ENCODE assay signal across 15 cellular contexts in genomic region chr4:76654084-76654483, GRCh38.
DNase-seq lines count a peak whose midpoint lies in the region; ATAC-seq and TF ChIP-seq lines count a peak whose summit lies in the region.
"Had no signal": no experiment of that assay in that cellular context is flagged by ENCODE, and none has a peak within 500 bp of the region (broad histone marks: within the 10 kb centered on the region; RNA-seq: fewer than 3 reads in every experiment).

No MANE protein-coding gene starts in this region.

- H3K4me3 ChIP-seq in IMR-90 (ENCODE audit: insufficient read depth, low read depth, low read length), result no peak overlapping the region
- no peak overlapping the region for H3K4me3 ChIP-seq in lower lobe of right lung
- H3K4me3 ChIP-seq in thoracic aorta, result no peak overlapping the region
- H3K4me3 ChIP-seq: BLaER1, GM23338 had no signal

- no peak overlapping the region; the same call in 1 of the 2 replicates for H3K14ac ChIP-seq in IMR-90 (replicated peaks; ENCODE audit: low read depth, low read length)

- H2BK20ac ChIP-seq in IMR-90 (ENCODE audit: low read depth, low read length), result peak overlapping the region; percentile 37

- H3K27ac ChIP-seq in IMR-90 (ENCODE audit: insufficient read depth, low read length), result no peak overlapping the region
- peak overlapping the region; percentile 0 for H3K27ac ChIP-seq in lower lobe of right lung
- H3K27ac ChIP-seq in thoracic aorta, result peak overlapping the region; percentile 66 to 87
- H3K27ac ChIP-seq: BLaER1 had no signal

- H4K8ac ChIP-seq in IMR-90 (ENCODE audit: low read depth in 2 of 2, low read length in 2 of 2), result no peak overlapping the region; a peak in 1 of 4 replicates

- BruUV-seq in IMR-90 (replicated peaks; lab: Mats Ljungman, UMichigan), result no TSS peak

- H3K9me1 ChIP-seq in IMR-90 (ENCODE audit: insufficient read depth, low read length), result peaks cover 11% of the 10 kb centered on the region

- TF ChIP-seq RAD21 in IMR-90 (IDR thresholded peaks at IDR 0.05; ENCODE audit: low read length), result no peak

- no peak overlapping the region for H4K5ac ChIP-seq in IMR-90 (ENCODE audit: low read depth, low read length)

- H3K36me3 ChIP-seq in IMR-90 (ENCODE audit: control insufficient read depth, insufficient read depth, low read length), result no peaks in the 10 kb centered on the region
- H3K36me3 ChIP-seq in lower lobe of right lung, result no peaks in the 10 kb centered on the region
- no peaks in the 10 kb centered on the region for H3K36me3 ChIP-seq in thoracic aorta
- H3K36me3 ChIP-seq: BLaER1 had no signal

- in situ Hi-C loops in IMR-90 (cut with MboI; ENCODE audit: low sequenced_read_pairs), result no loop called here

- H2BK5ac ChIP-seq in IMR-90 (ENCODE audit: low read depth, low read length, poor library complexity, severe bottlenecking), result no peak overlapping the region

- peaks cover 3% of the 10 kb centered on the region; the same call in 1 of the 2 replicates for H4K20me1 ChIP-seq in IMR-90 (ENCODE audit: insufficient read depth, low read length)
- H4K20me1 ChIP-seq: BLaER1 had no signal

- H2AFZ ChIP-seq in IMR-90 (replicated peaks; ENCODE audit: low read length, poor library complexity), result no peak overlapping the region
- H2AFZ ChIP-seq: GM23338 had no signal

- H2AK9ac ChIP-seq in IMR-90 (replicated peaks; ENCODE audit: low read depth, low read length, poor library complexity), result no peak overlapping the region

- no peak for ATAC-seq in IMR-90 (ENCODE audit: low read depth)
- ATAC-seq in lower lobe of right lung, result peak; percentile 74 to 84
- ATAC-seq in thoracic aorta (ENCODE audit: insufficient number of reproducible peaks, low FRiP score, low read depth), result no peak
- ATAC-seq: CD8-positive, alpha-beta T cell; GM23338; HepG2 had no signal

- H2AK5ac ChIP-seq in IMR-90 (ENCODE audit: low read depth, low read length), result peak overlapping the region; percentile 69; the same call in 1 of the 2 replicates

- H3K23ac ChIP-seq in IMR-90 (ENCODE audit: low read depth, low read length), result no peak overlapping the region

- CTCF ChIA-PET in IMR-90 (lab: Yijun Ruan, JAX), result no interaction called here

- peaks cover 13% of the 10 kb centered on the region for H3K4me1 ChIP-seq in IMR-90 (ENCODE audit: control insufficient read depth, insufficient read depth, low read length)
- H3K4me1 ChIP-seq in lower lobe of right lung, result no peaks in the 10 kb centered on the region
- H3K4me1 ChIP-seq in thoracic aorta (ENCODE audit: control insufficient read depth in 1 of 2, low read depth in 2 of 2), result peaks cover 25 to 57% of the 10 kb centered on the region in 2 donors

- TF ChIP-seq CTCF in IMR-90 (conservative IDR thresholded peaks at IDR 0.05; ENCODE audit: low read depth, low read length) (no peak), lower lobe of right lung (IDR thresholded peaks at IDR 0.05) (no peak), thoracic aorta (IDR thresholded peaks at IDR 0.05) (no peak)

- dilution Hi-C loops in IMR-90 (cut with HindIII; ENCODE audit: low sequenced_read_pairs, unreplicated experiment), result no loop called here

- H4K91ac ChIP-seq in IMR-90 (ENCODE audit: insufficient read depth, low read depth, low read length), result no peak overlapping the region

- no peaks in the 10 kb centered on the region for H3K27me3 ChIP-seq in IMR-90 (ENCODE audit: control insufficient read depth, insufficient read depth, low read length)
- H3K27me3 ChIP-seq in lower lobe of right lung (ENCODE audit: low read depth), result no peaks in the 10 kb centered on the region
- H3K27me3 ChIP-seq in thoracic aorta (replicated peaks; ENCODE audit: insufficient read depth), result no peaks in the 10 kb centered on the region
- H3K27me3 ChIP-seq: BLaER1 had no signal

- no peak overlapping the region for H3K56ac ChIP-seq in IMR-90 (ENCODE audit: extremely low read depth, insufficient read depth, low read length)

- no peak overlapping the region for H3K4me2 ChIP-seq in IMR-90 (ENCODE audit: low read depth, low read length)
- H3K4me2 ChIP-seq: BLaER1, GM23338 had no signal

- peak overlapping the region; percentile 66; the same call in 1 of the 3 replicates for H2BK15ac ChIP-seq in IMR-90 (ENCODE audit: low read depth, low read length)

- H3K9me3 ChIP-seq in IMR-90 (ENCODE audit: control insufficient read depth, insufficient read depth, low read length) (no peaks in the 10 kb centered on the region), lower lobe of right lung (no peaks in the 10 kb centered on the region), thoracic aorta (no peaks in the 10 kb centered on the region)

- peak overlapping the region; percentile 92 for H2BK120ac ChIP-seq in IMR-90 (ENCODE audit: low read depth, low read length)

- peak overlapping the region; percentile 38 for H3K4ac ChIP-seq in IMR-90 (ENCODE audit: low read depth, low read length)

- POLR2A ChIA-PET in IMR-90 (lab: Charles Lee; ENCODE audit: unreplicated experiment), result no interaction called here

- H3K18ac ChIP-seq in IMR-90 (ENCODE audit: low read depth, low read length), result peak overlapping the region; percentile 20; the same call in 1 of the 2 replicates

- peaks cover 0 to 12% of the 10 kb centered on the region in 2 experiments; a peak in 2 of 4 replicates for H3K79me1 ChIP-seq in IMR-90 (ENCODE audit: low read depth in 1 of 2, low read length in 2 of 2)

- TF ChIP-seq POLR2A in IMR-90 (IDR thresholded peaks at IDR 0.05; ENCODE audit: low read depth, low read length), result no peak

- no peak overlapping the region for H3K9ac ChIP-seq in IMR-90 (ENCODE audit: low read depth, low read length)
- H3K9ac ChIP-seq: BLaER1 had no signal

- DNase-seq in IMR-90 (no peak), lower lobe of right lung (no peak), thoracic aorta (ENCODE audit: low spot score) (no peak), DMS79 (lab: John Stamatoyannopoulos, UW) (no peak), DMS53 treated with DMSO at 0.1 percent for 48 hours (lab: John Stamatoyannopoulos, UW; ENCODE audit: unreplicated experiment) (no peak), NCI-H2196 treated with DMSO at 0.1 percent for 48 hours (lab: John Stamatoyannopoulos, UW; ENCODE audit: unreplicated experiment) (no peak), NCI-H1436 treated with DMSO at 0.1 percent for 48 hours (lab: John Stamatoyannopoulos, UW) (no peak)
- DNase-seq: 8988T; CD8-positive, alpha-beta T cell; DMS 273 treated with DMSO at 0.1 percent for 48 hours; DMS53; GDM1 had no signal

- 74% methylated on average over 6 of the region's 6 CpGs; no CpG with 5 or more reads in 1 of the 2 experiments for WGBS in IMR-90 (ENCODE audit: extremely low coverage in 2 of 2, insufficient read length in 1 of 2), 2 experiments

- intact Hi-C loops in IMR-90 (cut with micrococcal nuclease), result loop anchor here (10.0 kb wide), 1 partner anchor 139 kb away; no protein-coding TSS in a partner anchor
- intact Hi-C loops in lower lobe of right lung (cut with DNase I), result no loop called here

TF ChIP-seq in IMR-90, 13 proteins besides CTCF, POLR2A, EP300 and RAD21:
- TF ChIP-seq RFX5 (IDR thresholded peaks at IDR 0.05; ENCODE audit: low read depth, low read length), result no peak
- no peak for TF ChIP-seq CEBPB (IDR thresholded peaks at IDR 0.05; ENCODE audit: low read depth, low read length)
- TF ChIP-seq MAZ (IDR thresholded peaks at IDR 0.05; ENCODE audit: borderline replicate concordance, low read depth, low read length), result no peak
- no peak for TF ChIP-seq CHD1 (IDR thresholded peaks at IDR 0.05; ENCODE audit: low read depth, low read length)
- TF ChIP-seq NFE2L2 (IDR thresholded peaks at IDR 0.05; ENCODE audit: low read depth, low read length), result no peak
- TF ChIP-seq BHLHE40 (IDR thresholded peaks at IDR 0.05; ENCODE audit: low read depth, low read length), result no peak
- TF ChIP-seq SMC3 (IDR thresholded peaks at IDR 0.05; ENCODE audit: low read depth, low read length), result no peak
- TF ChIP-seq FOS (IDR thresholded peaks at IDR 0.05; ENCODE audit: low read depth, low read length), result no peak
- no peak for TF ChIP-seq MAFK (IDR thresholded peaks at IDR 0.05; ENCODE audit: low read depth, low read length)
- TF ChIP-seq USF2 (IDR thresholded peaks at IDR 0.05; ENCODE audit: low read depth, low read length), result no peak
- no peak for TF ChIP-seq RCOR1 (IDR thresholded peaks at IDR 0.05; ENCODE audit: insufficient replicate concordance, low read length)
- TF ChIP-seq MXI1 (IDR thresholded peaks at IDR 0.05; ENCODE audit: borderline replicate concordance, low read depth, low read length), result no peak

Comparison
In these comparisons a context has a peak if more than half of its experiments do, and no peak if none do; other contexts are left out.
1. ATAC-seq: peak in lower lobe of right lung (2 of 2); none in IMR-90 (single experiment) and thoracic aorta (single experiment).